Comparison of ENCODE assay signal across 18 cellular contexts in genomic region chr7:155153676-155154075, GRCh38.
DNase-seq lines count a peak whose midpoint lies in the region; TF ChIP-seq lines count a peak whose summit lies in the region.
"Had no signal": no experiment of that assay in that cellular context is flagged by ENCODE, and none has a peak within 500 bp of the region (broad histone marks: within the 10 kb centered on the region; RNA-seq: fewer than 3 reads in every experiment).

No MANE protein-coding gene starts in this region.

- WGBS in sigmoid colon, 2 donors, result 62 to 66% methylated on average over 4 of the region's 4 CpGs

- no peaks in the 10 kb centered on the region for H3K4me1 ChIP-seq in sigmoid colon
- H3K4me1 ChIP-seq: A549; BLaER1 treated with 17β-estradiol and CSF1 and Interleukin-3, amounts not matched to agents 10 nM and 100 nM; Caco-2 had no signal

- H3K27ac ChIP-seq in sigmoid colon, result no peak overlapping the region
- H3K27ac ChIP-seq: 22Rv1; A549; BLaER1 treated with 17β-estradiol and CSF1 and Interleukin-3, amounts not matched to agents 10 nM and 100 nM; C4-2B had no signal

- TF ChIP-seq EP300 in sigmoid colon (IDR thresholded peaks at IDR 0.05), result no peak

- no peak for TF ChIP-seq POLR2A in sigmoid colon (IDR thresholded peaks at IDR 0.05)

- no peaks in the 10 kb centered on the region for H3K36me3 ChIP-seq in sigmoid colon
- H3K36me3 ChIP-seq: BLaER1 treated with 17β-estradiol and CSF1 and Interleukin-3, amounts not matched to agents 10 nM and 100 nM had no signal

- intact Hi-C loops in sigmoid colon (cut with DNase I), result no loop called here

- H3K4me3 ChIP-seq in sigmoid colon, result no peak overlapping the region
- H3K4me3 ChIP-seq: A549; BLaER1 treated with 17β-estradiol and CSF1 and Interleukin-3, amounts not matched to agents 10 nM and 100 nM had no signal

- no peak for TF ChIP-seq CTCF in sigmoid colon (IDR thresholded peaks at IDR 0.05)

- H3K9me3 ChIP-seq in sigmoid colon, result no peaks in the 10 kb centered on the region

- peak; percentile 28 for DNase-seq in activated CD8-positive, alpha-beta memory T cell treated with anti-CD3 and anti-CD28 coated beads for 24 hours
- no peak for DNase-seq in activated CD8-positive, alpha-beta memory T cell treated with anti-CD3 and anti-CD28 coated beads, Interleukin-2, amount 50 U/mL, for 48 hours
- peak; percentile 37 for DNase-seq in activated effector memory CD4-positive, alpha-beta T cell treated with anti-CD3 and anti-CD28 coated beads, Interleukin-2, amount 50 U/mL, for 16 hours
- no peak for DNase-seq in activated effector memory CD4-positive, alpha-beta T cell treated with Interleukin-2 at 50 U/mL for 16 hours
- DNase-seq in mesenteric fat pad (ENCODE audit: low spot score) (peak; percentile 41), sigmoid colon (no peak), HPDE6-E6E7 (ENCODE audit: extremely low spot score) (no peak)
- DNase-seq: AML-193; Caco-2; Calu3; CD4-positive, alpha-beta T cell; CD8-positive, alpha-beta T cell; DMS79 treated with DMSO at 0.1 percent for 48 hours; GF-D8 had no signal

- H3K27me3 ChIP-seq in sigmoid colon, result no peaks in the 10 kb centered on the region
- H3K27me3 ChIP-seq: BLaER1 treated with 17β-estradiol and CSF1 and Interleukin-3, amounts not matched to agents 10 nM and 100 nM had no signal

Comparison
In these comparisons a context has a peak if more than half of its experiments do, and no peak if none do; other contexts are left out.
1. DNase-seq: peak in activated CD8-positive, alpha-beta memory T cell treated with anti-CD3 and anti-CD28 coated beads for 24 hours (single experiment), activated effector memory CD4-positive, alpha-beta T cell treated with anti-CD3 and anti-CD28 coated beads, Interleukin-2, amount 50 U/mL, for 16 hours (single experiment) and mesenteric fat pad (single experiment); none in activated CD8-positive, alpha-beta memory T cell treated with anti-CD3 and anti-CD28 coated beads, Interleukin-2, amount 50 U/mL, for 48 hours (single experiment), activated effector memory CD4-positive, alpha-beta T cell treated with Interleukin-2 at 50 U/mL for 16 hours (single experiment), sigmoid colon (single experiment) and HPDE6-E6E7 (single experiment).